8 cellular contexts compared by ENCODE assay signal in genomic region chr19:49492573-49493411, GRCh38. TPM values are rescaled to one million over a fixed set of nuclear protein-coding genes. Genes with fewer than 3 reads are reported as not detected.
A peak's percentile ranks its signal among the peaks of the same experiment; 100 is the strongest.
DNase-seq lines count a peak whose midpoint lies in the region; ATAC-seq and TF ChIP-seq lines count a peak whose summit lies in the region.

No MANE protein-coding gene starts in this region.

- H3K9me3 Mint-ChIP-seq in activated CD4-positive, alpha-beta memory T cell treated with anti-CD3 and anti-CD28 coated beads, Interleukin-2, amount 10 ng/mL, durations not matched to agents 7 days and 5 days: no peaks in the 10 kb centered on the region
- H3K9me3 Mint-ChIP-seq in naive thymus-derived CD4-positive, alpha-beta T cell: peaks cover 0 to 12% (median 0%) of the 10 kb centered on the region in 11 donors

- H3K27ac ChIP-seq in naive thymus-derived CD4-positive, alpha-beta T cell (ENCODE audit: low read depth, low read length): peak overlapping the region; percentile 36
- H3K27ac ChIP-seq in left lung: no peak overlapping the region
- peak overlapping the region in 2 of 5 donors; percentile 4 to 36 for H3K27ac ChIP-seq in stomach

- CTCF ChIA-PET in activated CD4-positive, alpha-beta memory T cell treated with anti-CD3 and anti-CD28 coated beads, Interleukin-2, amount 10 ng/mL, durations not matched to agents 7 days and 5 days (lab: Charles Lee): interaction anchor here (1.1 to 1.2 kb wide), 2 partner anchors 20 to 78 kb away, joined by 5 to 6 read pairs; no protein-coding TSS in a partner anchor
- CTCF ChIA-PET in naive thymus-derived CD4-positive, alpha-beta T cell (lab: Charles Lee): interaction anchor here (0.7 kb wide), 1 partner anchor 81 kb away, joined by 3 read pairs; no protein-coding TSS in a partner anchor

- peak; percentile 75 for DNase-seq in ELR (ENCODE audit: low read depth)
- peak; percentile 66 for DNase-seq in KBM-7
- no peak for DNase-seq in activated CD4-positive, alpha-beta memory T cell treated with anti-CD3 and anti-CD28 coated beads, Interleukin-2, amount 10 ng/mL, durations not matched to agents 7 days and 5 days
- no peak for DNase-seq in naive thymus-derived CD4-positive, alpha-beta T cell
- no peak for DNase-seq in left lung
- no peak for DNase-seq in stomach
- DNase-seq in glomerular visceral epithelial cell (ENCODE audit: extremely low spot score): no peak
- DNase-seq in activated gamma-delta T cell (lab: John Stamatoyannopoulos, UW): no peak

- no peak for TF ChIP-seq CTCF in left lung (IDR thresholded peaks at IDR 0.05)
- no peak for TF ChIP-seq CTCF in stomach (IDR thresholded peaks at IDR 0.05)

- peaks cover 68% of the 10 kb centered on the region for H3K4me1 Mint-ChIP-seq in activated CD4-positive, alpha-beta memory T cell treated with anti-CD3 and anti-CD28 coated beads, Interleukin-2, amount 10 ng/mL, durations not matched to agents 7 days and 5 days
- peaks cover 32 to 63% (median 53%) of the 10 kb centered on the region in 7 donors for H3K4me1 Mint-ChIP-seq in naive thymus-derived CD4-positive, alpha-beta T cell

- WGBS in stomach, 5 donors: 41 to 62% (median 51%) methylated on average over 12 of the region's 12 CpGs

- H3K27me3 ChIP-seq in naive thymus-derived CD4-positive, alpha-beta T cell (ENCODE audit: control insufficient read depth in 2 of 2, insufficient read depth in 2 of 2, low read length in 2 of 2): no peaks in the 10 kb centered on the region
- H3K27me3 ChIP-seq in left lung (no peaks in the 10 kb centered on the region), stomach (no peaks in the 10 kb centered on the region)

- no peak for TF ChIP-seq POLR2A in stomach (IDR thresholded peaks at IDR 0.05)

- H3K4me3 ChIP-seq in naive thymus-derived CD4-positive, alpha-beta T cell (ENCODE audit: low read length): no peak overlapping the region
- no peak overlapping the region for H3K4me3 ChIP-seq in left lung
- H3K4me3 ChIP-seq in stomach: no peak overlapping the region

- peaks cover 25 to 59% (median 35%) of the 10 kb centered on the region in 3 experiments for H3K36me3 ChIP-seq in naive thymus-derived CD4-positive, alpha-beta T cell (ENCODE audit: control insufficient read depth in 2 of 3, insufficient read depth in 3 of 3, low read length in 3 of 3)
- H3K36me3 ChIP-seq in left lung (peaks cover 3 to 60% of the 10 kb centered on the region in 2 donors), stomach (peaks cover 42 to 56% (median 50%) of the 10 kb centered on the region in 4 donors)

- H3K4me3 Mint-ChIP-seq in activated CD4-positive, alpha-beta memory T cell treated with anti-CD3 and anti-CD28 coated beads, Interleukin-2, amount 10 ng/mL, durations not matched to agents 7 days and 5 days: peak overlapping the region; percentile 28
- H3K4me3 Mint-ChIP-seq in naive thymus-derived CD4-positive, alpha-beta T cell: peak overlapping the region in 6 of 10 donors; percentile 2 to 45 (median 22)

- peaks cover 71% of the 10 kb centered on the region for H3K36me3 Mint-ChIP-seq in activated CD4-positive, alpha-beta memory T cell treated with anti-CD3 and anti-CD28 coated beads, Interleukin-2, amount 10 ng/mL, durations not matched to agents 7 days and 5 days (ENCODE audit: low read depth)
- H3K36me3 Mint-ChIP-seq in naive thymus-derived CD4-positive, alpha-beta T cell: peaks cover 13 to 52% (median 36%) of the 10 kb centered on the region in 5 donors

- ATAC-seq in naive thymus-derived CD4-positive, alpha-beta T cell: no peak
- ATAC-seq in left lung: no peak

- intact Hi-C loops in naive thymus-derived CD4-positive, alpha-beta T cell (cut with micrococcal nuclease): no loop called here
- intact Hi-C loops in left lung (cut with DNase I): no loop called here
- intact Hi-C loops in stomach (cut with DNase I; ENCODE audit: low total_unique reads): no loop called here

- no peak for TF ChIP-seq EP300 in stomach (IDR thresholded peaks at IDR 0.05)

- in situ Hi-C loops in KBM-7 (cut with MboI; ENCODE audit: low pct_unique_long_range_greater_than_20kb, low sequenced_read_pairs): no loop called here

- peaks cover 24 to 41% of the 10 kb centered on the region in 2 donors for H3K4me1 ChIP-seq in naive thymus-derived CD4-positive, alpha-beta T cell (ENCODE audit: control insufficient read depth in 2 of 2, insufficient read depth in 2 of 2, low read length in 2 of 2)
- peaks cover 28 to 44% of the 10 kb centered on the region in 2 donors for H3K4me1 ChIP-seq in left lung
- H3K4me1 ChIP-seq in stomach: peaks cover 38 to 63% (median 56%) of the 10 kb centered on the region in 4 donors

- H3K27ac Mint-ChIP-seq in activated CD4-positive, alpha-beta memory T cell treated with anti-CD3 and anti-CD28 coated beads, Interleukin-2, amount 10 ng/mL, durations not matched to agents 7 days and 5 days: peak overlapping the region; percentile 76
- H3K27ac Mint-ChIP-seq in naive thymus-derived CD4-positive, alpha-beta T cell: peak overlapping the region; percentile 67 to 94 (median 81)

- no peaks in the 10 kb centered on the region for H3K9me3 ChIP-seq in naive thymus-derived CD4-positive, alpha-beta T cell (ENCODE audit: control insufficient read depth in 2 of 3, low read length in 3 of 3)
- H3K9me3 ChIP-seq in left lung: no peaks in the 10 kb centered on the region
- no peaks in the 10 kb centered on the region for H3K9me3 ChIP-seq in stomach

- H3K27me3 Mint-ChIP-seq in activated CD4-positive, alpha-beta memory T cell treated with anti-CD3 and anti-CD28 coated beads, Interleukin-2, amount 10 ng/mL, durations not matched to agents 7 days and 5 days: no peaks in the 10 kb centered on the region
- peaks cover 0 to 7% (median 0%) of the 10 kb centered on the region in 5 donors for H3K27me3 Mint-ChIP-seq in naive thymus-derived CD4-positive, alpha-beta T cell

- POLR2A ChIA-PET in activated CD4-positive, alpha-beta memory T cell treated with anti-CD3 and anti-CD28 coated beads, Interleukin-2, amount 10 ng/mL, durations not matched to agents 7 days and 5 days (lab: Charles Lee): interaction anchor here (0.9 to 3.5 kb wide), 12 partner anchors 13 to 185 kb away, joined by 3 to 21 read pairs (median 4); partner anchors contain the start of genes ALDH16A1, BCL2L12, IRF3 and PRMT1
- POLR2A ChIA-PET in naive thymus-derived CD4-positive, alpha-beta T cell (lab: Charles Lee): interaction anchor here (0.6 to 5.0 kb wide), 5 partner anchors 10 to 77 kb away, joined by 3 to 28 read pairs (median 5); partner anchors contain the start of gene FLT3LG

RNA-seq across cellular contexts. Expression of gene RPS11, which starts 3.4 kb away (rescaled TPM):
- total RNA-seq in activated CD4-positive, alpha-beta memory T cell treated with anti-CD3 and anti-CD28 coated beads, Interleukin-2, amount 10 ng/mL, durations not matched to agents 7 days and 5 days: 1,000 to 10,000 TPM; 2,194 to 2,385 TPM
- total RNA-seq in naive thymus-derived CD4-positive, alpha-beta T cell: 1,000 to 10,000 TPM; 2,065 to 3,362 (median 2,972) TPM
- polyA plus RNA-seq in naive thymus-derived CD4-positive, alpha-beta T cell: 1,000 to 10,000 TPM; 2,125 to 2,254 TPM
- total RNA-seq in left lung (1,000 to 10,000 TPM; 1,463 to 1,657 TPM), stomach (1,000 to 10,000 TPM in 4 of 5 donors, 100 to 1,000 TPM in 1; 581 to 4,374 (median 2,993) TPM)
- 1,000 to 10,000 TPM; 5,306 to 7,461 (median 5,501) TPM for polyA plus RNA-seq in stomach

RNA-seq across cellular contexts. Expression of gene RPL13A, which starts 5.4 kb away (rescaled TPM):
- 1,000 to 10,000 TPM; 2,417 to 2,463 TPM for total RNA-seq in activated CD4-positive, alpha-beta memory T cell treated with anti-CD3 and anti-CD28 coated beads, Interleukin-2, amount 10 ng/mL, durations not matched to agents 7 days and 5 days
- total RNA-seq in naive thymus-derived CD4-positive, alpha-beta T cell: 1,000 to 10,000 TPM; 2,467 to 6,044 (median 5,762) TPM
- 1,000 to 10,000 TPM; 3,356 to 4,438 TPM for polyA plus RNA-seq in naive thymus-derived CD4-positive, alpha-beta T cell
- total RNA-seq in left lung: 1,000 to 10,000 TPM; 1,924 to 2,053 TPM
- 1,000 to 10,000 TPM; 2,540 to 5,817 (median 2,738) TPM for total RNA-seq in stomach
- polyA plus RNA-seq in stomach: 1,000 to 10,000 TPM; 3,482 to 5,177 (median 4,220) TPM

RNA-seq across cellular contexts. Expression of gene FLT3LG, which starts 18.8 kb away (rescaled TPM):
- 100 to 1,000 TPM; 187 to 197 TPM for total RNA-seq in activated CD4-positive, alpha-beta memory T cell treated with anti-CD3 and anti-CD28 coated beads, Interleukin-2, amount 10 ng/mL, durations not matched to agents 7 days and 5 days
- total RNA-seq in naive thymus-derived CD4-positive, alpha-beta T cell: 100 to 1,000 TPM in 3 of 5 experiments, 10 to 100 TPM in 2; 90.6 to 401 (median 280) TPM
- 100 to 1,000 TPM; 148 to 168 TPM for polyA plus RNA-seq in naive thymus-derived CD4-positive, alpha-beta T cell
- total RNA-seq in left lung (10 to 100 TPM in 1 of 2 donors, 1 to 10 TPM in 1; 6.8 to 10.1 TPM), stomach (1 to 10 TPM in 2 of 5 donors, not detected in 3; 1.3 to 8.3 TPM)
- polyA plus RNA-seq in stomach: 10 to 100 TPM; 11.0 to 14.5 (median 11.8) TPM

RNA-seq across cellular contexts. Expression of gene FCGRT, which starts 19.7 kb away (rescaled TPM):
- total RNA-seq in activated CD4-positive, alpha-beta memory T cell treated with anti-CD3 and anti-CD28 coated beads, Interleukin-2, amount 10 ng/mL, durations not matched to agents 7 days and 5 days: 10 to 100 TPM; 10.2 to 11.1 TPM
- 100 to 1,000 TPM in 1 of 5 experiments, 10 to 100 TPM in 3, 1 to 10 TPM in 1; 8.2 to 177 (median 47.5) TPM for total RNA-seq in naive thymus-derived CD4-positive, alpha-beta T cell
- 100 to 1,000 TPM; 117 to 129 TPM for polyA plus RNA-seq in naive thymus-derived CD4-positive, alpha-beta T cell
- 100 to 1,000 TPM; 283 to 288 TPM for total RNA-seq in left lung
- 100 to 1,000 TPM in 4 of 5 donors, 10 to 100 TPM in 1; 90.2 to 634 (median 183) TPM for total RNA-seq in stomach
- polyA plus RNA-seq in stomach: 10 to 100 TPM; 79.0 to 94.8 (median 92.0) TPM

RNA-seq across cellular contexts. Expression of gene RCN3, which starts 35.0 kb away (rescaled TPM):
- total RNA-seq in activated CD4-positive, alpha-beta memory T cell treated with anti-CD3 and anti-CD28 coated beads, Interleukin-2, amount 10 ng/mL, durations not matched to agents 7 days and 5 days: 1 to 10 TPM; 1.8 to 2.0 TPM
- 10 to 100 TPM in 1 of 5 experiments, 1 to 10 TPM in 4; 1.9 to 14.5 (median 3.5) TPM for total RNA-seq in naive thymus-derived CD4-positive, alpha-beta T cell
- 10 to 100 TPM in 1 of 2 donors, 1 to 10 TPM in 1; 6.9 to 12.3 TPM for polyA plus RNA-seq in naive thymus-derived CD4-positive, alpha-beta T cell
- total RNA-seq in left lung (10 to 100 TPM; 55.4 to 65.3 TPM), stomach (100 to 1,000 TPM in 1 of 5 donors, 10 to 100 TPM in 2, 1 to 10 TPM in 1, not detected in 1; 3.1 to 553 (median 18.1) TPM)
- polyA plus RNA-seq in stomach: 10 to 100 TPM in 2 of 3 donors, 1 to 10 TPM in 1; 9.9 to 17.6 (median 10.1) TPM

Comparison
In these comparisons a context has a peak if more than half of its experiments do, and no peak if none do; other contexts are left out.
1. DNase-seq: peak in ELR (single experiment) and KBM-7 (single experiment); none in activated CD4-positive, alpha-beta memory T cell treated with anti-CD3 and anti-CD28 coated beads, Interleukin-2, amount 10 ng/mL, durations not matched to agents 7 days and 5 days (single experiment), naive thymus-derived CD4-positive, alpha-beta T cell (0 of 9), left lung (0 of 2), stomach (single experiment), glomerular visceral epithelial cell (single experiment) and activated gamma-delta T cell (single experiment).
2. RNA of gene FLT3LG, which starts 18.8 kb away (total RNA-seq): 90.6 to 401 TPM in naive thymus-derived CD4-positive, alpha-beta T cell and 187 to 197 TPM in activated CD4-positive, alpha-beta memory T cell treated with anti-CD3 and anti-CD28 coated beads, Interleukin-2, amount 10 ng/mL, durations not matched to agents 7 days and 5 days; 6.8 to 10.1 TPM in left lung and 1.3 to 8.3 TPM in stomach; every median in the first group is over 4 times any median in the second.